14 cellular contexts compared by ENCODE assay signal in genomic region chr18:31511098-31511497, GRCh38. TPM values are rescaled to one million over a fixed set of nuclear protein-coding genes. Genes with fewer than 3 reads are reported as not detected.
DNase-seq lines count a peak whose midpoint lies in the region; ATAC-seq and TF ChIP-seq lines count a peak whose summit lies in the region.
"Had no signal": no experiment of that assay in that cellular context is flagged by ENCODE, and none has a peak within 500 bp of the region (broad histone marks: within the 10 kb centered on the region; RNA-seq: fewer than 3 reads in every experiment).

No MANE protein-coding gene starts in this region.

- intact Hi-C loops in adrenal gland (cut with DNase I), result no loop called here

- TF ChIP-seq RAD21 in SK-N-SH (IDR thresholded peaks at IDR 0.05; ENCODE audit: low read length), result no peak

- H3K27ac ChIP-seq in Karpas-422 (ENCODE audit: low read length) (no peak overlapping the region), adrenal gland (no peak overlapping the region), SK-N-SH (ENCODE audit: low read depth in 2 of 2, low read length in 1 of 2) (no peak overlapping the region)

- peak overlapping the region; percentile 27 for H3K4me2 ChIP-seq in Karpas-422 (ENCODE audit: low read depth, low read length, poor library complexity, severe bottlenecking)
- no peak overlapping the region for H3K4me2 ChIP-seq in SK-N-SH

- H3K9me2 ChIP-seq in Karpas-422 (replicated peaks; ENCODE audit: insufficient read depth, low read length), result no peaks in the 10 kb centered on the region
- H3K9me2 ChIP-seq in SK-N-SH, result no peaks in the 10 kb centered on the region

- H3K36me3 ChIP-seq in Karpas-422 (ENCODE audit: insufficient read depth, low read length), result no peaks in the 10 kb centered on the region
- H3K36me3 ChIP-seq in adrenal gland (replicated peaks in 1 of 2), result no peaks in the 10 kb centered on the region
- no peaks in the 10 kb centered on the region for H3K36me3 ChIP-seq in SK-N-SH (replicated peaks in 1 of 2; ENCODE audit: control insufficient read depth in 1 of 2, insufficient read depth in 2 of 2, low read length in 1 of 2)

- H3K4me3 Mint-ChIP-seq in chondrocyte (ENCODE audit: unreplicated experiment) (no peak overlapping the region), nephron progenitor cell (no peak overlapping the region)
- H3K4me3 Mint-ChIP-seq: stimulated activated memory B cell treated with anti-CD40 and anti-IgM and Interleukin-4, amounts not matched to agents 10 μg/mL and 1 μg/mL and 100 μg/mL, for 72 hours; T-helper 17 cell had no signal

- WGBS in adrenal gland, 4 donors, result 54 to 63% (median 58%) methylated on average over 5 to 6 of the region's 6 CpGs
- WGBS in SK-N-SH (ENCODE audit: low lambda C conversion rate), result 4% methylated on average over 5 of the region's 6 CpGs

- TF ChIP-seq POLR2A in adrenal gland (IDR thresholded peaks at IDR 0.05), result no peak

- H3K9me3 Mint-ChIP-seq in chondrocyte (ENCODE audit: low read depth), result no peaks in the 10 kb centered on the region
- H3K9me3 Mint-ChIP-seq in nephron progenitor cell, result peaks cover 15% of the 10 kb centered on the region
- H3K9me3 Mint-ChIP-seq: stimulated activated memory B cell treated with anti-CD40 and anti-IgM and Interleukin-4, amounts not matched to agents 10 μg/mL and 1 μg/mL and 100 μg/mL, for 72 hours had no signal

- H3K79me2 ChIP-seq in Karpas-422 (ENCODE audit: low read length), result no peaks in the 10 kb centered on the region
- H3K79me2 ChIP-seq in SK-N-SH (ENCODE audit: insufficient read depth), result no peaks in the 10 kb centered on the region

- H3K4me1 ChIP-seq in Karpas-422 (ENCODE audit: low read length) (peaks cover 51% of the 10 kb centered on the region), adrenal gland (replicated peaks in 1 of 2) (no peaks in the 10 kb centered on the region), SK-N-SH (ENCODE audit: control insufficient read depth in 1 of 2, insufficient read depth in 2 of 2, low read depth in 1 of 2, low read length in 1 of 2) (peaks cover 0 to 7% of the 10 kb centered on the region in 2 experiments; a peak in 1 of 4 replicates)

- CTCF ChIA-PET in SK-N-SH (lab: Yijun Ruan, JAX), result interaction anchor here (0.7 kb wide), 1 partner anchor 137 kb away, joined by 3 read pairs; no protein-coding TSS in a partner anchor

- H2AFZ ChIP-seq in Karpas-422 (ENCODE audit: low read length), result no peak overlapping the region
- no peak overlapping the region for H2AFZ ChIP-seq in SK-N-SH (ENCODE audit: low read depth)

- POLR2A ChIA-PET in SK-N-SH (lab: Yijun Ruan, JAX), result no interaction called here

- H3K27me3 ChIP-seq in Karpas-422 (ENCODE audit: low read length), result no peaks in the 10 kb centered on the region
- peaks cover 4% of the 10 kb centered on the region for H3K27me3 ChIP-seq in adrenal gland
- H3K27me3 ChIP-seq in SK-N-SH (ENCODE audit: insufficient read depth), result peaks cover 20% of the 10 kb centered on the region; the same call in 1 of the 2 replicates

- no peak overlapping the region for H3K4me3 ChIP-seq in GM12865 (ENCODE audit: low read depth, low read length)
- H3K4me3 ChIP-seq in Karpas-422 (ENCODE audit: low read length), result no peak overlapping the region
- H3K4me3 ChIP-seq in adrenal gland, result no peak overlapping the region
- no peak overlapping the region for H3K4me3 ChIP-seq in SK-N-SH (ENCODE audit: low read depth in 2 of 2, low read length in 1 of 2)

- H3K4me1 Mint-ChIP-seq in chondrocyte (ENCODE audit: low read depth) (peaks cover 34% of the 10 kb centered on the region), nephron progenitor cell (peaks cover 50% of the 10 kb centered on the region)
- H3K4me1 Mint-ChIP-seq: stimulated activated memory B cell treated with anti-CD40 and anti-IgM and Interleukin-4, amounts not matched to agents 10 μg/mL and 1 μg/mL and 100 μg/mL, for 72 hours; T-helper 17 cell had no signal

- H3K9me3 ChIP-seq in Karpas-422 (ENCODE audit: low read length) (no peaks in the 10 kb centered on the region), adrenal gland (replicated peaks in 1 of 3) (no peaks in the 10 kb centered on the region), SK-N-SH (no peaks in the 10 kb centered on the region)

- H3K9ac ChIP-seq in Karpas-422 (ENCODE audit: low read length), result no peak overlapping the region
- H3K9ac ChIP-seq in SK-N-SH, result no peak overlapping the region

- TF ChIP-seq CTCF in GM12865 (IDR thresholded peaks at IDR 0.05; ENCODE audit: insufficient read depth, low read depth, low read length, missing control alignments) (peak; percentile 17), chondrocyte (IDR thresholded peaks at IDR 0.05) (peak; percentile 38), nephron progenitor cell (IDR thresholded peaks at IDR 0.05) (no peak), adrenal gland (IDR thresholded peaks at IDR 0.05) (no peak), SK-N-SH (IDR thresholded peaks at IDR 0.05) (no peak)

- no peaks in the 10 kb centered on the region for H3K36me3 Mint-ChIP-seq in chondrocyte (ENCODE audit: low read depth)
- peaks cover 11% of the 10 kb centered on the region for H3K36me3 Mint-ChIP-seq in nephron progenitor cell (ENCODE audit: low read depth)
- H3K36me3 Mint-ChIP-seq: stimulated activated memory B cell treated with anti-CD40 and anti-IgM and Interleukin-4, amounts not matched to agents 10 μg/mL and 1 μg/mL and 100 μg/mL, for 72 hours had no signal

- H4K20me1 ChIP-seq in Karpas-422 (ENCODE audit: insufficient read depth, low read depth, low read length), result no peaks in the 10 kb centered on the region
- no peaks in the 10 kb centered on the region for H4K20me1 ChIP-seq in SK-N-SH (ENCODE audit: insufficient read depth)

- TF ChIP-seq EP300 in SK-N-SH (IDR thresholded peaks at IDR 0.05; ENCODE audit: borderline replicate concordance in 1 of 2, low read depth in 1 of 2, low read length in 1 of 2), result no peak

- DNase-seq in GM12865 (ENCODE audit: low read depth) (no peak), Karpas-422 (peak; percentile 54), chondrocyte (ENCODE audit: low spot score) (no peak), nephron progenitor cell (no peak), adrenal gland (no peak), 8988T (no peak), SK-N-SH (no peak)
- DNase-seq: activated CD4-positive, alpha-beta T cell treated with anti-CD3 and anti-CD28 coated beads, Interleukin-2, amount 50 U/mL, for 4 hours; activated gamma-delta T cell; central memory CD4-positive, alpha-beta T cell; stimulated activated CD4-positive, alpha-beta T cell treated with anti-CD3 and anti-CD28 coated beads, Interleukin-2, amount 100 ng/mL, for 48 hours; T-helper 17 cell had no signal

- H3F3A ChIP-seq in SK-N-SH (replicated peaks; ENCODE audit: insufficient read depth), result no peaks in the 10 kb centered on the region

- no peak for ATAC-seq in HG03095 (IDR thresholded peaks at IDR 0.05; ENCODE audit: unreplicated experiment)
- ATAC-seq: stimulated activated memory B cell treated with anti-CD40 and anti-IgM and Interleukin-4, amounts not matched to agents 10 μg/mL and 1 μg/mL and 100 μg/mL, for 72 hours; T-helper 17 cell had no signal

- no peak overlapping the region for H3K27ac Mint-ChIP-seq in chondrocyte (ENCODE audit: unreplicated experiment)
- H3K27ac Mint-ChIP-seq in nephron progenitor cell, result peak overlapping the region; percentile 90
- H3K27ac Mint-ChIP-seq: stimulated activated memory B cell treated with anti-CD40 and anti-IgM and Interleukin-4, amounts not matched to agents 10 μg/mL and 1 μg/mL and 100 μg/mL, for 72 hours; T-helper 17 cell had no signal

- H3K27me3 Mint-ChIP-seq in chondrocyte (ENCODE audit: low read depth) (no peaks in the 10 kb centered on the region), nephron progenitor cell (ENCODE audit: low read depth, poor library complexity) (no peaks in the 10 kb centered on the region)

TF ChIP-seq in SK-N-SH, 30 proteins besides CTCF, POLR2A, EP300 and RAD21 (continues in another document):
- TF ChIP-seq FOSL2 (IDR thresholded peaks at IDR 0.05; ENCODE audit: borderline replicate concordance, low read depth) (no peak), CHD2 (IDR thresholded peaks at IDR 0.05; ENCODE audit: low read length, partially characterized antibody) (no peak), RFX5 (IDR thresholded peaks at IDR 0.05; ENCODE audit: low read length) (no peak), MEF2A (IDR thresholded peaks at IDR 0.05; ENCODE audit: borderline replicate concordance, low read depth) (no peak)
- TF ChIP-seq, protein P1, sequence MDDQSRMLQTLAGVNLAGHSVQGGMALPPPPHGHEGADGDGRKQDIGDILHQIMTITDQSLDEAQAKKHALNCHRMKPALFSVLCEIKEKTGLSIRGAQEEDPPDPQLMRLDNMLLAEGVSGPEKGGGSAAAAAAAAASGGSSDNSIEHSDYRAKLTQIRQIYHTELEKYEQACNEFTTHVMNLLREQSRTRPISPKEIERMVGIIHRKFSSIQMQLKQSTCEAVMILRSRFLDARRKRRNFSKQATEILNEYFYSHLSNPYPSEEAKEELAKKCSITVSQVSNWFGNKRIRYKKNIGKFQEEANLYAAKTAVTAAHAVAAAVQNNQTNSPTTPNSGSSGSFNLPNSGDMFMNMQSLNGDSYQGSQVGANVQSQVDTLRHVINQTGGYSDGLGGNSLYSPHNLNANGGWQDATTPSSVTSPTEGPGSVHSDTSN (IDR thresholded peaks at IDR 0.05), result no peak

RNA-seq across cellular contexts. Expression of gene DSG2, which starts 13.1 kb away (rescaled TPM):
- not detected in 2 replicates for total RNA-seq in Karpas-422 (2014; rRNA removed; shearing (Covaris generic); ENCODE audit: low replicate concordance)
- total RNA-seq in chondrocyte, result 16.1 to 45.0 TPM (median 43.7 TPM) in 3 replicates
- 1 to 10 TPM in 6 of 8 donors, under 1 TPM in 2; 0.56 to 6.8 (median 2.2) TPM for total RNA-seq in adrenal gland
- 1 to 10 TPM in 1 of 3 donors, under 1 TPM in 2; 0.32 to 2.3 (median 0.74) TPM for polyA plus RNA-seq in adrenal gland
- polyA plus RNA-seq in SK-N-SH (2012; rRNA removed), result not detected in 2 replicates
- under 0.01 TPM in 2 replicates for polyA plus RNA-seq in SK-N-SH (2012; cell fraction: cytosol; rRNA removed)
- not detected in 2 replicates for polyA plus RNA-seq in SK-N-SH (2012; cell fraction: nucleus; rRNA removed)
- total RNA-seq: T-helper 17 cell had no signal

Comparison
In these comparisons a context has a peak if more than half of its experiments do, and no peak if none do; other contexts are left out.
1. CTCF ChIP-seq: peak in GM12865 (single experiment) and chondrocyte (single experiment); none in nephron progenitor cell (single experiment), adrenal gland (0 of 6) and SK-N-SH (single experiment).